In the genomic region with DNA sequence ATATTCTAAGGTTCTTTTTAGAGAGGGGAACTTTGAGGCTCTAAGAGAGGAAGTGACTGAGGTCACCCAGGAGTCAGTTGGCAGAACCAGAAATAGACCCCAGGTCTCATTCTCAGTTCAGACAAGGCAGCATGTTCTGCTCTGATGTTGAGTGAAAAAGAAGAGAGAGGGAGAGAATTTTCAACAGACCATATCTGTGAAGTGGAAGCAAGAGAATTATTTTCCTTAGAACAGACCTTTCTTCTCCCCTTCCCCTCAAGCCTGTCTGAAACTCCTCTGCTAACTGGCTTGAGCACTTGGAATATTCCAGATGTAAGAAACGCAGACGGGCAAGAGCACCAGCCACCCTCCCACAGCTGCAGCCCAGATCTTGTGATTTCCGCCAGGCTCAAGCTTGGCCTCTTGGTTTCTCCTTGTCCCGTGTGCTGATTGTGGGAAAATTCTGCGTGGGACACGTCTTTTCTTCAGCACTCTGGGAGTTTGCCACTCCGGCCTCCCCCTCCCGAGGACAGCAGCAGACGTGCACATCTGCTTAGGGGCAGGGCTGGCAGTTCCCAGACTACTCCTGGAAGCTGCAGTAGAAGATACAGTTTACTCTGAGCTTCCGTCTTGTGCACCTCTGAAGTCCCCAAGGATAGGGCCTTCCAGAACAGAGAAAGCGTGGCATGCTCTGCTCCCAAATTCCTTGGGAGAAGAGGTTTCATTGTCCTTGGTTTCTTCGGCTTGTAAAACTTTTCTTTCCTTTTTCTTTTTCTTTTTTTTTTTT, we compare ENCODE assay signal across 10 cellular contexts. TPM values are rescaled to one million over a fixed set of nuclear protein-coding genes. Genes with fewer than 3 reads are reported as not detected.
DNase-seq lines count a peak whose midpoint lies in the region; ATAC-seq, FAIRE-seq and TF ChIP-seq lines count a peak whose summit lies in the region.
"Had no signal": no experiment of that assay in that cellular context is flagged by ENCODE, and none has a peak within 500 bp of the region (broad histone marks: within the 10 kb centered on the region; RNA-seq: fewer than 3 reads in every experiment).

No MANE protein-coding gene starts in this region.

- no peak overlapping the region for H3K4me2 ChIP-seq in IMR-90 (ENCODE audit: low read depth, low read length)

- no peak for TF ChIP-seq POLR2A in IMR-90 (IDR thresholded peaks at IDR 0.05; ENCODE audit: low read depth, low read length)
- TF ChIP-seq POLR2A in prostate gland (IDR thresholded peaks at IDR 0.05): no peak
- no peak for TF ChIP-seq POLR2A in tibial nerve (IDR thresholded peaks at IDR 0.05)

- dilution Hi-C loops in IMR-90 (cut with HindIII; ENCODE audit: low sequenced_read_pairs, unreplicated experiment): no loop called here

- H3K4ac ChIP-seq in IMR-90 (ENCODE audit: low read depth, low read length): no peak overlapping the region

- H3K36me3 ChIP-seq in IMR-90 (ENCODE audit: control insufficient read depth, insufficient read depth, low read length): no peaks in the 10 kb centered on the region
- H3K36me3 ChIP-seq in prostate gland: no peaks in the 10 kb centered on the region
- H3K36me3 ChIP-seq in tibial nerve: no peaks in the 10 kb centered on the region

- H3K9me3 ChIP-seq in IMR-90 (ENCODE audit: control insufficient read depth, insufficient read depth, low read length): no peaks in the 10 kb centered on the region; the same call in 1 of the 2 replicates
- H3K9me3 ChIP-seq in prostate gland: no peaks in the 10 kb centered on the region
- no peaks in the 10 kb centered on the region for H3K9me3 ChIP-seq in tibial nerve

- no peaks in the 10 kb centered on the region for H3K79me1 ChIP-seq in IMR-90 (ENCODE audit: low read depth in 1 of 2, low read length in 2 of 2)

- no peak overlapping the region for H4K8ac ChIP-seq in IMR-90 (ENCODE audit: low read depth in 2 of 2, low read length in 2 of 2)

- H4K5ac ChIP-seq in IMR-90 (ENCODE audit: low read depth, low read length): no peak overlapping the region

- H4K20me1 ChIP-seq in IMR-90 (ENCODE audit: insufficient read depth, low read length): no peaks in the 10 kb centered on the region

- peak; percentile 97 for FAIRE-seq in GM18507 (lab: Jason Lieb, UNC)
- FAIRE-seq: endometrium had no signal

- H2AFZ ChIP-seq in IMR-90 (replicated peaks; ENCODE audit: low read length, poor library complexity): peak overlapping the region; percentile 32

- WGBS in IMR-90 (ENCODE audit: extremely low coverage in 2 of 2, insufficient read length in 1 of 2), 2 experiments: 40% methylated on average over 1 of the region's 12 CpGs; no CpG with 5 or more reads in 1 of the 2 experiments
- 73% methylated on average over 12 of the region's 12 CpGs for WGBS in prostate gland
- 67 to 77% methylated on average over 12 of the region's 12 CpGs for WGBS in tibial nerve, 2 donors

- no peak overlapping the region for H2BK120ac ChIP-seq in IMR-90 (ENCODE audit: low read depth, low read length)

- no peaks in the 10 kb centered on the region for H3K9me1 ChIP-seq in IMR-90 (ENCODE audit: insufficient read depth, low read length)

- in situ Hi-C loops in IMR-90 (cut with MboI; ENCODE audit: low sequenced_read_pairs): no loop called here

- no peak overlapping the region for H3K27ac ChIP-seq in IMR-90 (ENCODE audit: insufficient read depth, low read length)
- H3K27ac ChIP-seq in prostate gland: no peak overlapping the region
- H3K27ac ChIP-seq in tibial nerve: peak overlapping the region in 1 of 4 donors; percentile 29

- no peak overlapping the region for H2BK20ac ChIP-seq in IMR-90 (ENCODE audit: low read depth, low read length)

- no peak overlapping the region for H3K23ac ChIP-seq in IMR-90 (ENCODE audit: low read depth, low read length)

- H3K9ac ChIP-seq in IMR-90 (ENCODE audit: low read depth, low read length): no peak overlapping the region

- intact Hi-C loops in IMR-90 (cut with micrococcal nuclease) (no loop called here), left ventricle myocardium superior (cut with micrococcal nuclease) (no loop called here), prostate gland (cut with DNase I) (no loop called here)

- no peak overlapping the region for H3K4me3 ChIP-seq in IMR-90 (ENCODE audit: insufficient read depth, low read depth, low read length)
- H3K4me3 ChIP-seq in prostate gland: no peak overlapping the region
- H3K4me3 ChIP-seq in tibial nerve: no peak overlapping the region

- no TSS peak for BruUV-seq in IMR-90 (replicated peaks; lab: Mats Ljungman, UMichigan)

- H4K91ac ChIP-seq in IMR-90 (ENCODE audit: insufficient read depth, low read depth, low read length): no peak overlapping the region

- no peak overlapping the region for H2BK15ac ChIP-seq in IMR-90 (ENCODE audit: low read depth, low read length)

- no peak overlapping the region for H3K56ac ChIP-seq in IMR-90 (ENCODE audit: extremely low read depth, insufficient read depth, low read length)

- H2AK5ac ChIP-seq in IMR-90 (ENCODE audit: low read depth, low read length): no peak overlapping the region

- peak; percentile 96 for ATAC-seq in GM21529 (IDR thresholded peaks at IDR 0.05; ENCODE audit: unreplicated experiment)
- no peak for ATAC-seq in IMR-90 (ENCODE audit: low read depth)
- ATAC-seq in left ventricle myocardium superior: peak; percentile 56

- CTCF ChIA-PET in IMR-90 (lab: Yijun Ruan, JAX): no interaction called here

- no peak overlapping the region for H3K18ac ChIP-seq in IMR-90 (ENCODE audit: low read depth, low read length)

- no peak overlapping the region for H2BK5ac ChIP-seq in IMR-90 (ENCODE audit: low read depth, low read length, poor library complexity, severe bottlenecking)

- H3K4me1 ChIP-seq in IMR-90 (ENCODE audit: control insufficient read depth, insufficient read depth, low read length) (no peaks in the 10 kb centered on the region), prostate gland (replicated peaks) (no peaks in the 10 kb centered on the region), tibial nerve (no peaks in the 10 kb centered on the region)

- H3K27me3 ChIP-seq in IMR-90 (ENCODE audit: control insufficient read depth, insufficient read depth, low read length) (no peaks in the 10 kb centered on the region), prostate gland (replicated peaks; ENCODE audit: insufficient read depth) (no peaks in the 10 kb centered on the region), tibial nerve (no peaks in the 10 kb centered on the region)

- H2AK9ac ChIP-seq in IMR-90 (replicated peaks; ENCODE audit: low read depth, low read length, poor library complexity): no peak overlapping the region

- TF ChIP-seq CTCF in IMR-90 (conservative IDR thresholded peaks at IDR 0.05; ENCODE audit: low read depth, low read length) (no peak), prostate gland (IDR thresholded peaks at IDR 0.05) (no peak), tibial nerve (IDR thresholded peaks at IDR 0.05) (no peak)

- peak in 1 of 2 donors; percentile 37 for TF ChIP-seq EP300 in tibial nerve (IDR thresholded peaks at IDR 0.05)

- POLR2A ChIA-PET in IMR-90 (lab: Charles Lee; ENCODE audit: unreplicated experiment): no interaction called here

- TF ChIP-seq RAD21 in IMR-90 (IDR thresholded peaks at IDR 0.05; ENCODE audit: low read length): no peak

- DNase-seq in GM18507 (ENCODE audit: extremely low spot score, insufficient read length, low read depth) (no peak), IMR-90 (no peak), left ventricle myocardium superior (peak; percentile 40), prostate gland (ENCODE audit: low spot score) (no peak), tibial nerve (ENCODE audit: low spot score in 2 of 2) (no peak)
- no peak for DNase-seq in effector CD4-positive, alpha-beta T cell
- no peak for DNase-seq in activated CD4-positive, alpha-beta T cell treated with anti-CD3 and anti-CD28 coated beads, Interleukin-2, amount 50 U/mL, for 48 hours

- no peak overlapping the region for H3K14ac ChIP-seq in IMR-90 (replicated peaks; ENCODE audit: low read depth, low read length)

TF ChIP-seq in IMR-90, 13 proteins besides CTCF, POLR2A, EP300 and RAD21 (continues in another document):
- TF ChIP-seq CHD1 (IDR thresholded peaks at IDR 0.05; ENCODE audit: low read depth, low read length) (no peak), FOS (IDR thresholded peaks at IDR 0.05; ENCODE audit: low read depth, low read length) (no peak), MAFK (IDR thresholded peaks at IDR 0.05; ENCODE audit: low read depth, low read length) (no peak), RCOR1 (IDR thresholded peaks at IDR 0.05; ENCODE audit: insufficient replicate concordance, low read length) (no peak), RFX5 (IDR thresholded peaks at IDR 0.05; ENCODE audit: low read depth, low read length) (no peak), MAZ (IDR thresholded peaks at IDR 0.05; ENCODE audit: borderline replicate concordance, low read depth, low read length) (no peak), MXI1 (IDR thresholded peaks at IDR 0.05; ENCODE audit: borderline replicate concordance, low read depth, low read length) (no peak), BHLHE40 (IDR thresholded peaks at IDR 0.05; ENCODE audit: low read depth, low read length) (no peak), CEBPB (IDR thresholded peaks at IDR 0.05; ENCODE audit: low read depth, low read length) (no peak), NFE2L2 (IDR thresholded peaks at IDR 0.05; ENCODE audit: low read depth, low read length) (no peak), SMC3 (IDR thresholded peaks at IDR 0.05; ENCODE audit: low read depth, low read length) (no peak)
- TF ChIP-seq, protein P1, sequence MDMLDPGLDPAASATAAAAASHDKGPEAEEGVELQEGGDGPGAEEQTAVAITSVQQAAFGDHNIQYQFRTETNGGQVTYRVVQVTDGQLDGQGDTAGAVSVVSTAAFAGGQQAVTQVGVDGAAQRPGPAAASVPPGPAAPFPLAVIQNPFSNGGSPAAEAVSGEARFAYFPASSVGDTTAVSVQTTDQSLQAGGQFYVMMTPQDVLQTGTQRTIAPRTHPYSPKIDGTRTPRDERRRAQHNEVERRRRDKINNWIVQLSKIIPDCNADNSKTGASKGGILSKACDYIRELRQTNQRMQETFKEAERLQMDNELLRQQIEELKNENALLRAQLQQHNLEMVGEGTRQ (IDR thresholded peaks at IDR 0.05; ENCODE audit: low read depth, low read length): no peak

RNA-seq across cellular contexts. Expression of a gene that starts 22.7 kb away (rescaled TPM):
- total RNA-seq in IMR-90 (2012; rRNA removed): not detected in 2 replicates
- not detected in 2 replicates for polyA plus RNA-seq in IMR-90 (2012; rRNA removed)
- polyA plus RNA-seq in IMR-90 (2012; cell fraction: cytosol; rRNA removed): not detected in 2 replicates
- polyA plus RNA-seq in IMR-90 (2012; cell fraction: nucleus; rRNA removed; ENCODE audit: low replicate concordance): not detected in 2 replicates
- total RNA-seq in left ventricle myocardium superior: 3.7 TPM
- 1 to 10 TPM; 2.7 to 7.7 TPM for total RNA-seq in prostate gland
- 10 to 100 TPM in 3 of 4 donors, 1 to 10 TPM in 1; 9.6 to 32.1 (median 20.7) TPM for total RNA-seq in tibial nerve
- total RNA-seq: LHCN-M2 had no signal
